Comparison of ENCODE assay signal across 24 cellular contexts in genomic region chr11:134065381-134065780, GRCh38. TPM values are rescaled to one million over a fixed set of nuclear protein-coding genes. Genes with fewer than 3 reads are reported as not detected.
DNase-seq lines count a peak whose midpoint lies in the region; ATAC-seq and TF ChIP-seq lines count a peak whose summit lies in the region.
"Had no signal": no experiment of that assay in that cellular context is flagged by ENCODE, and none has a peak within 500 bp of the region (broad histone marks: within the 10 kb centered on the region; RNA-seq: fewer than 3 reads in every experiment).

No MANE protein-coding gene starts in this region.

- H3K23ac ChIP-seq in trophoblast cell (ENCODE audit: low read length), result no peak overlapping the region

- CTCF ChIA-PET in CD8-positive, alpha-beta T cell (lab: Charles Lee), result no interaction called here

- intact Hi-C loops in CD8-positive, alpha-beta T cell (cut with DNase I, micrococcal nuclease), result no loop called here

- peaks cover 2 to 3% of the 10 kb centered on the region in 2 experiments for H3K4me1 ChIP-seq in trophoblast cell (ENCODE audit: control insufficient read depth in 1 of 2, insufficient read depth in 2 of 2, low read length in 2 of 2)
- peaks cover 6% of the 10 kb centered on the region for H3K4me1 ChIP-seq in CD8-positive, alpha-beta T cell (ENCODE audit: insufficient read depth, low read length)
- H3K4me1 ChIP-seq: A549 had no signal

- H4K91ac ChIP-seq in trophoblast cell (ENCODE audit: low read depth, low read length), result no peak overlapping the region

- H3K4me3 ChIP-seq in trophoblast cell (ENCODE audit: low read depth, low read length), result no peak overlapping the region
- no peak overlapping the region for H3K4me3 ChIP-seq in CD8-positive, alpha-beta T cell (ENCODE audit: low read depth, low read length)
- H3K4me3 ChIP-seq: A549; BLaER1 treated with 17β-estradiol and CSF1 and Interleukin-3, amounts not matched to agents 10 nM and 100 nM; GM12878 had no signal

- H2AFZ ChIP-seq in trophoblast cell (ENCODE audit: insufficient read depth, low read length, poor library complexity), result no peak overlapping the region

- no peak overlapping the region for H2BK5ac ChIP-seq in trophoblast cell (ENCODE audit: low read depth, low read length, poor library complexity)

- no peak overlapping the region for H2AK5ac ChIP-seq in trophoblast cell (ENCODE audit: low read length)

- H3K27ac Mint-ChIP-seq in IgD-negative memory B cell (peak overlapping the region in 2 of 3 donors; percentile 54 to 77), endothelial cell (ENCODE audit: unreplicated experiment) (peak overlapping the region; percentile 18), neural crest cell (ENCODE audit: unreplicated experiment) (no peak overlapping the region), chondrocyte (ENCODE audit: unreplicated experiment) (no peak overlapping the region)
- H3K27ac Mint-ChIP-seq in CD8-positive, alpha-beta T cell, result no peak overlapping the region
- H3K27ac Mint-ChIP-seq: B cell; CD4-positive, alpha-beta T cell had no signal

- DNase-seq in endothelial cell (ENCODE audit: low spot score) (no peak), neural crest cell (ENCODE audit: low read depth, low spot score) (no peak), trophoblast cell (peak; percentile 57 to 71), chondrocyte (ENCODE audit: low spot score) (no peak)
- DNase-seq in activated effector memory CD4-positive, alpha-beta T cell treated with anti-CD3 and anti-CD28 coated beads, Interleukin-2, amount 50 U/mL, for 16 hours, result no peak
- no peak for DNase-seq in CD8-positive, alpha-beta T cell
- DNase-seq: AML-193; CD4-positive, alpha-beta T cell; CD8-positive, alpha-beta memory T cell; COR-L47; DMS 273 treated with DMSO at 0.1 percent for 48 hours; DMS153; DMS53; DMS79; DND-41; EL; GDM1 had no signal

- H4K8ac ChIP-seq in trophoblast cell (ENCODE audit: low read depth, low read length), result no peak overlapping the region

- H2BK12ac ChIP-seq in trophoblast cell (ENCODE audit: low read length), result no peak overlapping the region

- no peak overlapping the region for H3K27ac ChIP-seq in trophoblast cell (ENCODE audit: low read depth, low read length)
- H3K27ac ChIP-seq in CD8-positive, alpha-beta T cell (ENCODE audit: low read depth, low read length), result no peak overlapping the region
- H3K27ac ChIP-seq: 22Rv1; A549; BLaER1 treated with 17β-estradiol and CSF1 and Interleukin-3, amounts not matched to agents 10 nM and 100 nM; C4-2B had no signal

- H3K4me1 Mint-ChIP-seq in IgD-negative memory B cell (peaks cover 12 to 14% (median 12%) of the 10 kb centered on the region in 3 donors), endothelial cell (ENCODE audit: unreplicated experiment) (peaks cover 71% of the 10 kb centered on the region), neural crest cell (peaks cover 24% of the 10 kb centered on the region), chondrocyte (ENCODE audit: low read depth) (peaks cover 12% of the 10 kb centered on the region)
- peaks cover 15% of the 10 kb centered on the region for H3K4me1 Mint-ChIP-seq in CD8-positive, alpha-beta T cell (ENCODE audit: low read depth)

- no peak for ATAC-seq in CD8-positive, alpha-beta T cell
- ATAC-seq: A549, GM12878 had no signal

- no CpG with 5 or more reads among the region's 3 CpGs for WGBS in trophoblast cell (ENCODE audit: extremely low coverage, insufficient coverage, insufficient read length)

- H3K18ac ChIP-seq in trophoblast cell (ENCODE audit: low read length), result no peak overlapping the region

- no peak overlapping the region for H3K4ac ChIP-seq in trophoblast cell (ENCODE audit: low read depth, low read length)

- no peaks in the 10 kb centered on the region for H3K36me3 ChIP-seq in trophoblast cell (ENCODE audit: control insufficient read depth in 1 of 2, insufficient read depth in 2 of 2, low read length in 2 of 2)
- H3K36me3 ChIP-seq in CD8-positive, alpha-beta T cell (ENCODE audit: insufficient read depth, low read length), result no peaks in the 10 kb centered on the region
- H3K36me3 ChIP-seq: BLaER1 treated with 17β-estradiol and CSF1 and Interleukin-3, amounts not matched to agents 10 nM and 100 nM had no signal

- H4K12ac ChIP-seq in trophoblast cell (ENCODE audit: low read depth, low read length), result no peak overlapping the region

- H3K79me2 ChIP-seq in trophoblast cell (ENCODE audit: control insufficient read depth, insufficient read depth, low read length, poor library complexity), result peaks cover 2% of the 10 kb centered on the region

- no peak overlapping the region for H3K9ac ChIP-seq in trophoblast cell (ENCODE audit: low read length)
- H3K9ac ChIP-seq: BLaER1 treated with 17β-estradiol and CSF1 and Interleukin-3, amounts not matched to agents 10 nM and 100 nM had no signal

- H3K4me3 Mint-ChIP-seq in IgD-negative memory B cell (no peak overlapping the region), endothelial cell (ENCODE audit: unreplicated experiment) (peak overlapping the region; percentile 23), neural crest cell (peak overlapping the region; percentile 13), chondrocyte (ENCODE audit: unreplicated experiment) (no peak overlapping the region)
- H3K4me3 Mint-ChIP-seq in CD8-positive, alpha-beta T cell, result no peak overlapping the region
- H3K4me3 Mint-ChIP-seq: B cell; CD4-positive, alpha-beta T cell; CD8-positive, alpha-beta memory T cell had no signal

- POLR2A ChIA-PET in CD8-positive, alpha-beta T cell (lab: Charles Lee), result no interaction called here

- no peaks in the 10 kb centered on the region for H3K9me3 ChIP-seq in trophoblast cell (ENCODE audit: insufficient read depth, low read depth, low read length)
- H3K9me3 ChIP-seq in CD8-positive, alpha-beta T cell (ENCODE audit: low read length), result no peaks in the 10 kb centered on the region
- H3K9me3 ChIP-seq: A549; BLaER1 treated with 17β-estradiol and CSF1 and Interleukin-3, amounts not matched to agents 10 nM and 100 nM had no signal

- H3K9me3 Mint-ChIP-seq in IgD-negative memory B cell (no peaks in the 10 kb centered on the region), endothelial cell (ENCODE audit: unreplicated experiment) (no peaks in the 10 kb centered on the region), neural crest cell (no peaks in the 10 kb centered on the region), chondrocyte (ENCODE audit: low read depth) (no peaks in the 10 kb centered on the region)
- H3K9me3 Mint-ChIP-seq in CD8-positive, alpha-beta T cell, result no peaks in the 10 kb centered on the region
- H3K9me3 Mint-ChIP-seq: CD4-positive, alpha-beta T cell; CD8-positive, alpha-beta memory T cell had no signal

- peaks cover 2% of the 10 kb centered on the region for H3K27me3 ChIP-seq in trophoblast cell (ENCODE audit: insufficient read depth, low read length)
- no peaks in the 10 kb centered on the region for H3K27me3 ChIP-seq in CD8-positive, alpha-beta T cell (ENCODE audit: insufficient read depth, low read length)

- H2BK120ac ChIP-seq in trophoblast cell (ENCODE audit: insufficient read depth, low read length, poor library complexity), result no peak overlapping the region

- H3K14ac ChIP-seq in trophoblast cell (ENCODE audit: low read length), result no peak overlapping the region

- TF ChIP-seq CTCF in endothelial cell (IDR thresholded peaks at IDR 0.05; ENCODE audit: unreplicated experiment) (no peak), neural crest cell (conservative IDR thresholded peaks at IDR 0.05) (no peak), chondrocyte (IDR thresholded peaks at IDR 0.05) (no peak)
- no peak for TF ChIP-seq CTCF in CD8-positive, alpha-beta T cell (IDR thresholded peaks at IDR 0.05)

- peaks cover 11% of the 10 kb centered on the region for H3K27me3 Mint-ChIP-seq in IgD-negative memory B cell
- H3K27me3 Mint-ChIP-seq in endothelial cell (ENCODE audit: unreplicated experiment), result peaks cover 11% of the 10 kb centered on the region
- H3K27me3 Mint-ChIP-seq in neural crest cell (ENCODE audit: low read depth), result peaks cover 34% of the 10 kb centered on the region
- H3K27me3 Mint-ChIP-seq in chondrocyte (ENCODE audit: low read depth), result peaks cover 20% of the 10 kb centered on the region
- peaks cover 6% of the 10 kb centered on the region for H3K27me3 Mint-ChIP-seq in CD8-positive, alpha-beta T cell (ENCODE audit: low read depth)

- no peaks in the 10 kb centered on the region for H3K36me3 Mint-ChIP-seq in IgD-negative memory B cell
- peaks cover 8% of the 10 kb centered on the region for H3K36me3 Mint-ChIP-seq in endothelial cell (ENCODE audit: low read depth, unreplicated experiment)
- no peaks in the 10 kb centered on the region for H3K36me3 Mint-ChIP-seq in neural crest cell (ENCODE audit: low read depth)
- H3K36me3 Mint-ChIP-seq in chondrocyte (ENCODE audit: low read depth), result no peaks in the 10 kb centered on the region
- no peaks in the 10 kb centered on the region for H3K36me3 Mint-ChIP-seq in CD8-positive, alpha-beta T cell

- peaks cover 2% of the 10 kb centered on the region for H3K79me1 ChIP-seq in trophoblast cell (ENCODE audit: low read length)

- no peak overlapping the region for H3K4me2 ChIP-seq in trophoblast cell (ENCODE audit: low read length)
- H3K4me2 ChIP-seq: A549; BLaER1 treated with 17β-estradiol and CSF1 and Interleukin-3, amounts not matched to agents 10 nM and 100 nM had no signal

RNA-seq across cellular contexts. Expression of gene JAM3, which starts 3.5 kb away (rescaled TPM):
- polyA plus RNA-seq in IgD-negative memory B cell, result 17.6 TPM
- total RNA-seq in endothelial cell (ENCODE audit: unreplicated experiment), result 438 TPM
- 98.6 and 99.9 TPM in 2 replicates for total RNA-seq in neural crest cell
- polyA plus RNA-seq in trophoblast cell (2013), result 9.1 TPM in 2 replicates
- 94.2 to 185 TPM (median 105 TPM) in 3 replicates for total RNA-seq in chondrocyte
- 10 to 100 TPM; 12.1 to 15.2 TPM for total RNA-seq in CD8-positive, alpha-beta T cell

Comparison
In these comparisons a context has a peak if more than half of its experiments do, and no peak if none do; other contexts are left out.
1. H3K27ac Mint-ChIP-seq: peak in IgD-negative memory B cell (2 of 3) and endothelial cell (single experiment); none in neural crest cell (single experiment), chondrocyte (single experiment) and CD8-positive, alpha-beta T cell (single experiment).
2. H3K4me3 Mint-ChIP-seq: peak in endothelial cell (single experiment) and neural crest cell (single experiment); none in IgD-negative memory B cell (0 of 4), chondrocyte (single experiment) and CD8-positive, alpha-beta T cell (single experiment).
3. DNase-seq: peak in trophoblast cell (2 of 2); none in endothelial cell (single experiment), neural crest cell (single experiment), chondrocyte (single experiment), activated effector memory CD4-positive, alpha-beta T cell treated with anti-CD3 and anti-CD28 coated beads, Interleukin-2, amount 50 U/mL, for 16 hours (single experiment) and CD8-positive, alpha-beta T cell (0 of 7).